9 cellular contexts compared by ENCODE assay signal in genomic region chr3:72892081-72892763, GRCh38. TPM values are rescaled to one million over a fixed set of nuclear protein-coding genes. Genes with fewer than 3 reads are reported as not detected.
DNase-seq lines count a peak whose midpoint lies in the region; ATAC-seq and TF ChIP-seq lines count a peak whose summit lies in the region.
"Had no signal": no experiment of that assay in that cellular context is flagged by ENCODE, and none has a peak within 500 bp of the region (broad histone marks: within the 10 kb centered on the region; RNA-seq: fewer than 3 reads in every experiment).

No MANE protein-coding gene starts in this region.

- DNase-seq in NCI-H345 (lab: John Stamatoyannopoulos, UW): peak; percentile 40
- DNase-seq in NCI-H345 treated with DMSO at 0.1 percent for 48 hours (lab: John Stamatoyannopoulos, UW; ENCODE audit: unreplicated experiment): no peak
- DNase-seq in choroid plexus epithelial cell (ENCODE audit: low read depth): peak; percentile 96
- DNase-seq in left kidney (ENCODE audit: low read depth, low spot score): peak; percentile 11
- no peak for DNase-seq in vagina (ENCODE audit: extremely low spot score in 2 of 2)
- no peak for DNase-seq in GM13976 (ENCODE audit: low spot score)

- peak overlapping the region; percentile 62 for H3K27ac ChIP-seq in vagina
- H3K27ac ChIP-seq: C4-2B had no signal

- TF ChIP-seq CTCF in choroid plexus epithelial cell (conservative IDR thresholded peaks at IDR 0.05; ENCODE audit: low read depth, low read length) (no peak), vagina (IDR thresholded peaks at IDR 0.05) (no peak), GM13976 (IDR thresholded peaks at IDR 0.05; ENCODE audit: borderline replicate concordance, control extremely low read depth, extremely low read depth, insufficient read depth, missing control alignments) (no peak)

- H3K36me3 ChIP-seq in vagina: no peaks in the 10 kb centered on the region

- no peaks in the 10 kb centered on the region for H3K9me3 ChIP-seq in vagina

- intact Hi-C loops in vagina (cut with DNase I): no loop called here

- H3K4me3 ChIP-seq in choroid plexus epithelial cell (ENCODE audit: low read depth, low read length): no peak overlapping the region
- H3K4me3 ChIP-seq in vagina: no peak overlapping the region

- no peaks in the 10 kb centered on the region for H3K27me3 ChIP-seq in vagina

- in situ Hi-C loops in GM13976 (cut with MboI; ENCODE audit: low sequenced_read_pairs, unreplicated experiment): no loop called here

- peaks cover 50% of the 10 kb centered on the region for H3K4me1 ChIP-seq in vagina

- no peak for TF ChIP-seq POLR2A in vagina (IDR thresholded peaks at IDR 0.05)

- ATAC-seq in GM21528 (IDR thresholded peaks at IDR 0.05; ENCODE audit: low FRiP score, unreplicated experiment) (no peak), GM21825 (IDR thresholded peaks at IDR 0.05; ENCODE audit: unreplicated experiment) (no peak)

RNA-seq across cellular contexts. Expression of gene GXYLT2, which starts 4.4 kb away (rescaled TPM):
- 10.1 TPM for total RNA-seq in vagina

RNA-seq across cellular contexts. Expression of gene SHQ1, which starts 44.0 kb away (rescaled TPM):
- 12.3 TPM for total RNA-seq in vagina

Comparison
In these comparisons a context has a peak if more than half of its experiments do, and no peak if none do; other contexts are left out.
1. DNase-seq: peak in NCI-H345 (single experiment), choroid plexus epithelial cell (single experiment) and left kidney (single experiment); none in NCI-H345 treated with DMSO at 0.1 percent for 48 hours (single experiment), vagina (0 of 2) and GM13976 (single experiment).